In genomic region chr1:41673806-41674205, GRCh38 we compare ENCODE assay signal across 9 cellular contexts.
A peak's percentile ranks its signal among the peaks of the same experiment; 100 is the strongest.
DNase-seq lines count a peak whose midpoint lies in the region; ATAC-seq and TF ChIP-seq lines count a peak whose summit lies in the region.
"Had no signal": no experiment of that assay in that cellular context is flagged by ENCODE, and none has a peak within 500 bp of the region (broad histone marks: within the 10 kb centered on the region; RNA-seq: fewer than 3 reads in every experiment).

No MANE protein-coding gene starts in this region.

- peak overlapping the region; percentile 77 for H3K4me3 ChIP-seq in CD4-positive, CD25-positive, alpha-beta regulatory T cell (ENCODE audit: low read depth, low read length)
- H3K4me3 ChIP-seq in effector memory CD4-positive, alpha-beta T cell (ENCODE audit: insufficient read depth, low read depth, low read length, poor library complexity, severe bottlenecking), result peak overlapping the region; percentile 13

- H3K4me1 ChIP-seq in CD4-positive, CD25-positive, alpha-beta regulatory T cell (ENCODE audit: control insufficient read depth, insufficient read depth, low read length, poor library complexity, severe bottlenecking), result peaks cover 74% of the 10 kb centered on the region
- H3K4me1 ChIP-seq in effector memory CD4-positive, alpha-beta T cell (ENCODE audit: control insufficient read depth, insufficient read depth, low read length, poor library complexity, severe bottlenecking), result peaks cover 56% of the 10 kb centered on the region

- no peaks in the 10 kb centered on the region for H3K27me3 Mint-ChIP-seq in CD4-positive, CD25-positive, alpha-beta regulatory T cell
- peaks cover 3% of the 10 kb centered on the region for H3K27me3 Mint-ChIP-seq in HFFc6 (ENCODE audit: insufficient read depth)
- no peaks in the 10 kb centered on the region for H3K27me3 Mint-ChIP-seq in activated CD4-positive, alpha-beta T cell treated with anti-CD3 and anti-CD28 coated beads for 36 hours

- peak; percentile 57 to 71 for ATAC-seq in CD4-positive, CD25-positive, alpha-beta regulatory T cell (ENCODE audit: low read depth in 2 of 2)
- ATAC-seq in activated CD4-positive, alpha-beta T cell treated with anti-CD3 and anti-CD28 coated beads for 36 hours, result peak; percentile 48
- ATAC-seq in GM18858 (IDR thresholded peaks at IDR 0.05; ENCODE audit: unreplicated experiment), result no peak

- peak in 2 of 3 donors; percentile 43 to 82 for DNase-seq in CD4-positive, CD25-positive, alpha-beta regulatory T cell
- no peak for DNase-seq in HFFc6
- peak; percentile 65 for DNase-seq in activated CD4-positive, alpha-beta T cell treated with anti-CD3 and anti-CD28 coated beads for 36 hours
- peak in 1 of 3 donors; percentile 18 for DNase-seq in effector memory CD4-positive, alpha-beta T cell
- DNase-seq in SKM-1 (lab: John Stamatoyannopoulos, UW; ENCODE audit: unreplicated experiment), result no peak
- DNase-seq in DMS153 (lab: John Stamatoyannopoulos, UW), result no peak
- DNase-seq in middle frontal gyrus (ENCODE audit: extremely low spot score, low spot score), result no peak

- POLR2A ChIA-PET in activated CD4-positive, alpha-beta T cell treated with anti-CD3 and anti-CD28 coated beads for 36 hours (lab: Charles Lee), result interaction anchor here (1.6 to 2.2 kb wide), 2 partner anchors 12 to 15 kb away, joined by 3 to 6 read pairs; no protein-coding TSS in a partner anchor

- H3K27me3 ChIP-seq in CD4-positive, CD25-positive, alpha-beta regulatory T cell (ENCODE audit: control insufficient read depth, insufficient read depth, low read length), result no peaks in the 10 kb centered on the region
- no peaks in the 10 kb centered on the region for H3K27me3 ChIP-seq in effector memory CD4-positive, alpha-beta T cell (replicated peaks; ENCODE audit: control insufficient read depth, insufficient read depth, low read length, poor library complexity, severe bottlenecking)

- CTCF ChIA-PET in activated CD4-positive, alpha-beta T cell treated with anti-CD3 and anti-CD28 coated beads for 36 hours (lab: Charles Lee), result interaction anchor here (0.5 to 2.4 kb wide), 15 partner anchors 7 to 246 kb away, joined by 3 to 9 read pairs (median 3); no protein-coding TSS in a partner anchor

- no peak for TF ChIP-seq CTCF in HFFc6 (IDR thresholded peaks at IDR 0.05)

- no peaks in the 10 kb centered on the region for H3K9me3 ChIP-seq in CD4-positive, CD25-positive, alpha-beta regulatory T cell (ENCODE audit: control insufficient read depth in 2 of 2, low read length in 2 of 2)
- no peaks in the 10 kb centered on the region for H3K9me3 ChIP-seq in effector memory CD4-positive, alpha-beta T cell (ENCODE audit: control insufficient read depth, low read length)

- peak overlapping the region; percentile 4 to 84 (median 56) for H3K4me3 Mint-ChIP-seq in CD4-positive, CD25-positive, alpha-beta regulatory T cell
- H3K4me3 Mint-ChIP-seq in HFFc6, result no peak overlapping the region
- peak overlapping the region; percentile 50 for H3K4me3 Mint-ChIP-seq in activated CD4-positive, alpha-beta T cell treated with anti-CD3 and anti-CD28 coated beads for 36 hours
- H3K4me3 Mint-ChIP-seq: mesothelial cell of epicardium had no signal

- intact Hi-C loops in activated CD4-positive, alpha-beta T cell treated with anti-CD3 and anti-CD28 coated beads for 36 hours (cut with DNase I, micrococcal nuclease), result loop anchor here in 1 of 2 experiments (1.0 kb wide), 1 partner anchor 35 kb away; no protein-coding TSS in a partner anchor

- peaks cover 24 to 90% (median 66%) of the 10 kb centered on the region in 4 donors for H3K4me1 Mint-ChIP-seq in CD4-positive, CD25-positive, alpha-beta regulatory T cell
- peaks cover 77% of the 10 kb centered on the region for H3K4me1 Mint-ChIP-seq in HFFc6 (ENCODE audit: low read depth)
- peaks cover 91% of the 10 kb centered on the region for H3K4me1 Mint-ChIP-seq in activated CD4-positive, alpha-beta T cell treated with anti-CD3 and anti-CD28 coated beads for 36 hours

- peak overlapping the region; percentile 71 for H3K27ac ChIP-seq in CD4-positive, CD25-positive, alpha-beta regulatory T cell (ENCODE audit: insufficient read depth, low read length, poor library complexity, severe bottlenecking)
- H3K27ac ChIP-seq in effector memory CD4-positive, alpha-beta T cell (ENCODE audit: insufficient read depth, low read length, poor library complexity, severe bottlenecking), result peak overlapping the region; percentile 54

- H3K27ac Mint-ChIP-seq in CD4-positive, CD25-positive, alpha-beta regulatory T cell, result peak overlapping the region; percentile 82 to 90 (median 85)
- H3K27ac Mint-ChIP-seq in HFFc6, result peak overlapping the region; percentile 90
- H3K27ac Mint-ChIP-seq in activated CD4-positive, alpha-beta T cell treated with anti-CD3 and anti-CD28 coated beads for 36 hours, result peak overlapping the region; percentile 80

- H3K9me3 Mint-ChIP-seq in CD4-positive, CD25-positive, alpha-beta regulatory T cell, result no peaks in the 10 kb centered on the region
- H3K9me3 Mint-ChIP-seq in HFFc6, result no peaks in the 10 kb centered on the region
- H3K9me3 Mint-ChIP-seq in activated CD4-positive, alpha-beta T cell treated with anti-CD3 and anti-CD28 coated beads for 36 hours (ENCODE audit: low read depth), result no peaks in the 10 kb centered on the region
- H3K9me3 Mint-ChIP-seq: mesothelial cell of epicardium had no signal

- no peaks in the 10 kb centered on the region for H3K36me3 ChIP-seq in CD4-positive, CD25-positive, alpha-beta regulatory T cell (ENCODE audit: control insufficient read depth, insufficient read depth, low read length)
- no peaks in the 10 kb centered on the region for H3K36me3 ChIP-seq in effector memory CD4-positive, alpha-beta T cell (ENCODE audit: control insufficient read depth, insufficient read depth, low read length)

- H3K36me3 Mint-ChIP-seq in CD4-positive, CD25-positive, alpha-beta regulatory T cell, result no peaks in the 10 kb centered on the region
- H3K36me3 Mint-ChIP-seq in HFFc6 (ENCODE audit: low read depth), result no peaks in the 10 kb centered on the region
- no peaks in the 10 kb centered on the region for H3K36me3 Mint-ChIP-seq in activated CD4-positive, alpha-beta T cell treated with anti-CD3 and anti-CD28 coated beads for 36 hours (ENCODE audit: low read depth)
- H3K36me3 Mint-ChIP-seq: mesothelial cell of epicardium had no signal

Comparison
In these comparisons a context has a peak if more than half of its experiments do, and no peak if none do; other contexts are left out.
1. DNase-seq: peak in CD4-positive, CD25-positive, alpha-beta regulatory T cell (2 of 3) and activated CD4-positive, alpha-beta T cell treated with anti-CD3 and anti-CD28 coated beads for 36 hours (single experiment); none in HFFc6 (single experiment), SKM-1 (single experiment), DMS153 (single experiment) and middle frontal gyrus (single experiment).
2. Peak in every context shown above with its lines, with median percentiles within 50 percentile points of each other: H3K27ac Mint-ChIP-seq.